8 cellular contexts compared by ENCODE assay signal in genomic region chr9:97559111-97559514, GRCh38. TPM values are rescaled to one million over a fixed set of nuclear protein-coding genes. Genes with fewer than 3 reads are reported as not detected.
DNase-seq lines count a peak whose midpoint lies in the region; ATAC-seq and TF ChIP-seq lines count a peak whose summit lies in the region.

No MANE protein-coding gene starts in this region.

- DNase-seq in putamen (ENCODE audit: low spot score) (peak; percentile 85), NCI-H526 (lab: John Stamatoyannopoulos, UW) (no peak), globus pallidus (ENCODE audit: low spot score) (no peak), suprapubic skin (ENCODE audit: low spot score in 2 of 2) (no peak)

- peak overlapping the region; percentile 62 for H3K27ac Mint-ChIP-seq in T-helper 1 cell treated with Interleukin-12 subunit alpha and Interleukin-12 subunit beta and Interleukin-4 antibody, amounts not matched to agents 30 μg/mL and 1 μg/mL, for 36 hours

- no peak overlapping the region for H3K27ac ChIP-seq in suprapubic skin

- no peaks in the 10 kb centered on the region for H3K36me3 Mint-ChIP-seq in T-helper 1 cell treated with Interleukin-12 subunit alpha and Interleukin-12 subunit beta and Interleukin-4 antibody, amounts not matched to agents 30 μg/mL and 1 μg/mL, for 36 hours (ENCODE audit: low read depth)

- H3K36me3 ChIP-seq in suprapubic skin = no peaks in the 10 kb centered on the region

- peak overlapping the region; percentile 27 for H3K4me3 Mint-ChIP-seq in T-helper 1 cell treated with Interleukin-12 subunit alpha and Interleukin-12 subunit beta and Interleukin-4 antibody, amounts not matched to agents 30 μg/mL and 1 μg/mL, for 36 hours

- peaks cover 42% of the 10 kb centered on the region for H3K4me1 ChIP-seq in suprapubic skin

- H3K9me3 ChIP-seq in suprapubic skin = no peaks in the 10 kb centered on the region

- TF ChIP-seq POLR2A in suprapubic skin (IDR thresholded peaks at IDR 0.05) = no peak

- H3K9me3 Mint-ChIP-seq in T-helper 1 cell treated with Interleukin-12 subunit alpha and Interleukin-12 subunit beta and Interleukin-4 antibody, amounts not matched to agents 30 μg/mL and 1 μg/mL, for 36 hours = no peaks in the 10 kb centered on the region

- peaks cover 27% of the 10 kb centered on the region for H3K27me3 Mint-ChIP-seq in T-helper 1 cell treated with Interleukin-12 subunit alpha and Interleukin-12 subunit beta and Interleukin-4 antibody, amounts not matched to agents 30 μg/mL and 1 μg/mL, for 36 hours (ENCODE audit: low read depth)

- no peaks in the 10 kb centered on the region for H3K27me3 ChIP-seq in suprapubic skin

- H3K4me1 Mint-ChIP-seq in T-helper 1 cell treated with Interleukin-12 subunit alpha and Interleukin-12 subunit beta and Interleukin-4 antibody, amounts not matched to agents 30 μg/mL and 1 μg/mL, for 36 hours (ENCODE audit: low read depth) = peaks cover 13% of the 10 kb centered on the region

- TF ChIP-seq EP300 in suprapubic skin (IDR thresholded peaks at IDR 0.05) = no peak

- ATAC-seq in GM18868 (IDR thresholded peaks at IDR 0.05; ENCODE audit: unreplicated experiment) (peak; percentile 82), GM21786 (IDR thresholded peaks at IDR 0.05; ENCODE audit: unreplicated experiment) (peak; percentile 88), HG02970 (IDR thresholded peaks at IDR 0.05; ENCODE audit: low FRiP score, unreplicated experiment) (no peak)

- H3K4me3 ChIP-seq in suprapubic skin = no peak overlapping the region

- WGBS in suprapubic skin = 77% methylated on average over 10 of the region's 10 CpGs

- no peak for TF ChIP-seq CTCF in suprapubic skin (IDR thresholded peaks at IDR 0.05)

RNA-seq across cellular contexts. Expression of gene TMOD1, which starts 57.6 kb away (rescaled TPM):
- total RNA-seq in suprapubic skin = 1 to 10 TPM; 1.9 to 4.4 (median 4.0) TPM
